Comparison of ENCODE assay signal across 10 cellular contexts in the genomic region with DNA sequence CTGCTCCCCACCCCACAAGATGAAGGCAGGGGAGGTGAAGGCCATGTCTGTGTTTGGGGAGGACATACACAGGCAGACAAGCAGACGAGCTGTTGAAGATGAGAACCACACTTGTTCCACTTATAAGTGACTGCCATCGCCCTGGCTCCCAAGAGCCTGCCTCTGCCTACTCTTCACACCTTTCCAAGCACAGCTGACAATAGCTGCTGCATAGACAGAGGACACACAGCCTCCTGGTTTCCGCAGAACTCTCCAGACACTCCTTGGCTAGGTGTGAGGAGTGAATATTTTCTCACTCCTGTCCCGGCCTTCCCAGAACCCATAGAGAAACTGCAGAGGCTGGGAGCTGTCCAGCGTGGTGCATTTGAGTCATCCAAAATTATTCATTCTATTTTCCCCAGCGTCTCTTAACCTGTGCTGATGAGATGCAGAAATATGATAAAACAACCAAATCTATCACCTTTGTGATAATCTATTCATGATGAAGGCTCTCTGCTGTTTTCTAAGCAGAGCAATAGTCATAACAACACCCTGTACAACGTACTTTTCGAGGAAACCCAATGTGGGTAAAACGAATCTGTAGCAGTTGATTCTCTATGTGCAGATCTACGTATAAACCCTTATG. TPM values are rescaled to one million over a fixed set of nuclear protein-coding genes. Genes with fewer than 3 reads are reported as not detected.
DNase-seq lines count a peak whose midpoint lies in the region; ATAC-seq, FAIRE-seq and TF ChIP-seq lines count a peak whose summit lies in the region.
"Had no signal": no experiment of that assay in that cellular context is flagged by ENCODE, and none has a peak within 500 bp of the region (broad histone marks: within the 10 kb centered on the region; RNA-seq: fewer than 3 reads in every experiment).

No MANE protein-coding gene starts in this region.

- ATAC-seq in gastroesophageal sphincter (peak; percentile 60), GM18867 (IDR thresholded peaks at IDR 0.05; ENCODE audit: unreplicated experiment) (no peak), HG03378 (IDR thresholded peaks at IDR 0.05; ENCODE audit: unreplicated experiment) (no peak)

- WGBS in gastroesophageal sphincter (ENCODE audit: low coverage in 1 of 2), 2 donors, result 37 to 40% methylated on average over 8 to 9 of the region's 10 CpGs

- no peak overlapping the region for H3K4me2 ChIP-seq in parathyroid adenoma (ENCODE audit: low read length)

- H3K4me3 Mint-ChIP-seq in activated naive CD8-positive, alpha-beta T cell, result peak overlapping the region; percentile 39
- no peak overlapping the region for H3K4me3 Mint-ChIP-seq in Caco-2 (ENCODE audit: unreplicated experiment)

- H3K36me3 ChIP-seq in gastroesophageal sphincter (peaks cover 7 to 29% of the 10 kb centered on the region in 2 donors), parathyroid adenoma (ENCODE audit: control insufficient read depth, insufficient read depth, low read length) (no peaks in the 10 kb centered on the region), Caco-2 (ENCODE audit: control insufficient read depth, insufficient read depth, low read length) (no peaks in the 10 kb centered on the region)
- H3K36me3 ChIP-seq: prostate gland had no signal

- DNase-seq in GM03348 (ENCODE audit: low spot score), result peak; percentile 27
- no peak for DNase-seq in Caco-2
- DNase-seq in HTR-8/SVneo (ENCODE audit: insufficient read length, low spot score), result no peak

- peaks cover 8% of the 10 kb centered on the region for H3K36me3 Mint-ChIP-seq in activated naive CD8-positive, alpha-beta T cell
- no peaks in the 10 kb centered on the region for H3K36me3 Mint-ChIP-seq in Caco-2 (ENCODE audit: insufficient read depth, unreplicated experiment)

- no peak overlapping the region for H3K9ac ChIP-seq in parathyroid adenoma

- peaks cover 27 to 100% (median 48%) of the 10 kb centered on the region in 3 donors for H3K4me1 ChIP-seq in gastroesophageal sphincter
- H3K4me1 ChIP-seq in parathyroid adenoma, result peaks cover 8% of the 10 kb centered on the region
- H3K4me1 ChIP-seq in Caco-2, result no peaks in the 10 kb centered on the region

- peaks cover 84% of the 10 kb centered on the region for H3K4me1 Mint-ChIP-seq in activated naive CD8-positive, alpha-beta T cell (ENCODE audit: low read depth)
- H3K4me1 Mint-ChIP-seq in Caco-2 (ENCODE audit: low read depth, unreplicated experiment), result no peaks in the 10 kb centered on the region

- no peaks in the 10 kb centered on the region for H3K27me3 Mint-ChIP-seq in activated naive CD8-positive, alpha-beta T cell
- no peaks in the 10 kb centered on the region for H3K27me3 Mint-ChIP-seq in Caco-2 (ENCODE audit: insufficient read depth, unreplicated experiment)
- H3K27me3 Mint-ChIP-seq: IgD-negative memory B cell had no signal

- TF ChIP-seq EP300 in gastroesophageal sphincter (IDR thresholded peaks at IDR 0.05), result no peak

- no peak for FAIRE-seq in HTR-8/SVneo (lab: Jason Lieb, UNC)

- H3K9me3 Mint-ChIP-seq in activated naive CD8-positive, alpha-beta T cell (ENCODE audit: low read depth), result no peaks in the 10 kb centered on the region
- no peaks in the 10 kb centered on the region for H3K9me3 Mint-ChIP-seq in Caco-2 (ENCODE audit: unreplicated experiment)
- H3K9me3 Mint-ChIP-seq: IgD-negative memory B cell had no signal

- BruUV-seq in Caco-2 (replicated peaks; lab: Mats Ljungman, UMichigan), result no TSS peak

- H3K27me3 ChIP-seq in gastroesophageal sphincter, result no peaks in the 10 kb centered on the region
- H3K27me3 ChIP-seq in parathyroid adenoma (ENCODE audit: control insufficient read depth, insufficient read depth, low read length), result no peaks in the 10 kb centered on the region
- no peaks in the 10 kb centered on the region for H3K27me3 ChIP-seq in Caco-2 (replicated peaks; ENCODE audit: control insufficient read depth, insufficient read depth, low read length)

- no peaks in the 10 kb centered on the region for H3K9me3 ChIP-seq in gastroesophageal sphincter
- H3K9me3 ChIP-seq in parathyroid adenoma (ENCODE audit: control insufficient read depth, low read length), result no peaks in the 10 kb centered on the region
- H3K9me3 ChIP-seq in Caco-2, result no peaks in the 10 kb centered on the region
- H3K9me3 ChIP-seq: prostate gland had no signal

- intact Hi-C loops in Caco-2 (cut with micrococcal nuclease; ENCODE audit: unreplicated experiment), result no loop called here

- H3K4me3 ChIP-seq in gastroesophageal sphincter (peak overlapping the region in 1 of 2 donors; percentile 18), parathyroid adenoma (ENCODE audit: low read depth, low read length) (no peak overlapping the region), Caco-2 (ENCODE audit: low read depth, low read length) (no peak overlapping the region)
- H3K4me3 ChIP-seq: prostate gland had no signal

- no peak for TF ChIP-seq CTCF in gastroesophageal sphincter (IDR thresholded peaks at IDR 0.05)
- no peak for TF ChIP-seq CTCF in parathyroid adenoma (IDR thresholded peaks at IDR 0.05)
- no peak for TF ChIP-seq CTCF in Caco-2 (IDR thresholded peaks at IDR 0.05; ENCODE audit: insufficient read depth in 1 of 2, low read depth in 1 of 2, low read length in 1 of 2, severe bottlenecking in 1 of 2, unreplicated experiment in 1 of 2)

- no peak for TF ChIP-seq POLR2A in gastroesophageal sphincter (IDR thresholded peaks at IDR 0.05)

- CTCF ChIA-PET in Caco-2 (lab: Charles Lee), result no interaction called here

- peak overlapping the region; percentile 90 for H3K27ac Mint-ChIP-seq in activated naive CD8-positive, alpha-beta T cell
- no peak overlapping the region for H3K27ac Mint-ChIP-seq in Caco-2 (ENCODE audit: unreplicated experiment)
- H3K27ac Mint-ChIP-seq: IgD-negative memory B cell had no signal

- H3K27ac ChIP-seq in gastroesophageal sphincter (peak overlapping the region; percentile 21 to 71 (median 56)), parathyroid adenoma (peak overlapping the region; percentile 15)
- H3K27ac ChIP-seq: prostate gland had no signal

- POLR2A ChIA-PET in Caco-2 (lab: Charles Lee), result no interaction called here

- H2AFZ ChIP-seq in parathyroid adenoma, result no peak overlapping the region

- peaks cover 10% of the 10 kb centered on the region for H3K79me2 ChIP-seq in parathyroid adenoma

RNA-seq across cellular contexts. Expression of gene KLF9, which starts 24.7 kb away (rescaled TPM):
- total RNA-seq in gastroesophageal sphincter, result 100 to 1,000 TPM; 117 to 224 (median 154) TPM
- total RNA-seq in Caco-2 (2022), result 0.77 and 0.98 TPM in 2 replicates

Comparison
In these comparisons a context has a peak if more than half of its experiments do, and no peak if none do; other contexts are left out.
1. RNA of gene KLF9, which starts 24.7 kb away (total RNA-seq): 117 to 224 TPM in gastroesophageal sphincter; 0.77 to 0.98 TPM in Caco-2; every median in the first group is over 10 times any median in the second.